Comparison of ENCODE assay signal across 8 cellular contexts in the genomic region with DNA sequence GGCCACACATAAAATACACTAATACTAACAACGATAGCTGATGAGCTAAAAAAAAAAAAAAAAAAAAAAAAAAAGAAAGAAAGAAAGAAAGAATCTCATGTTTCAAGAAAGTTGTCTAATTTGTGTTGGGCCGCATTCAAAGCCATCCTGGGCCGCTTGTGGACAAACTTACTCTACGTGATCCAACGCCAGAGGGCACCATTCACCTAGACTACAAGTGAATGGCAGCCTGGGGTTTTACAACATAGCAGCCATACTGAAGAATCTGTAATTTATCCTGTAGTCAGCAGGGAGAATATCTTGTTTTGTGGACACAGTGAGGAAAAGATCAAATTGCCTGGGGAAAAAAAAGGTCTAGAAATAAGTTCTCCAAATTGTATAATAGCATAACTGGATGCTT. TPM values are rescaled to one million over a fixed set of nuclear protein-coding genes. Genes with fewer than 3 reads are reported as not detected.
DNase-seq lines count a peak whose midpoint lies in the region; ATAC-seq, FAIRE-seq and TF ChIP-seq lines count a peak whose summit lies in the region.

No MANE protein-coding gene starts in this region.

- TF ChIP-seq RAD21 in GM12878 (IDR thresholded peaks at IDR 0.05; ENCODE audit: insufficient read depth, low read depth, low read length), result peak; percentile 39

- H3K9ac ChIP-seq in SK-N-MC (ENCODE audit: insufficient read length) (no peak overlapping the region), GM12878 (ENCODE audit: control insufficient read depth, insufficient read depth, low read length) (no peak overlapping the region)

- H3K27ac ChIP-seq in SK-N-MC, result 0 out of 2 replicates have a peak overlapping the region, but pooled peaks have one; percentile 1
- no peak overlapping the region for H3K27ac ChIP-seq in GM12878 (ENCODE audit: control insufficient read depth, insufficient read depth)

- H3K79me2 ChIP-seq in GM12878 (ENCODE audit: control insufficient read depth, insufficient read depth, low read length), result no peaks in the 10 kb centered on the region

- H3K4me3 ChIP-seq in SK-N-MC, result no peak overlapping the region
- no peak overlapping the region for H3K4me3 ChIP-seq in GM12878

- CTCF ChIA-PET in GM12878 (lab: Yijun Ruan, JAX), result interaction anchor here (1.1 to 4.6 kb wide), 11 partner anchors 11 to 94 kb away, joined by 3 to 94 read pairs (median 4); no protein-coding TSS in a partner anchor

- H3K4me1 ChIP-seq in GM12878 (ENCODE audit: control insufficient read depth, insufficient read depth, low read length), result no peaks in the 10 kb centered on the region

- DNase-seq in NK-92 treated with Interleukin-12 subunit alpha and Interleukin-12 subunit beta, amount 100 ng/mL, for 24 hours (lab: John Stamatoyannopoulos, UW), result peak; percentile 15
- DNase-seq in NK-92 (lab: John Stamatoyannopoulos, UW; ENCODE audit: unreplicated experiment), result no peak
- peak in 44 of 76 experiments; percentile 2 to 71 (median 18) for DNase-seq in HUDEP-2 (lab: John Stamatoyannopoulos, UW; ENCODE audit: unreplicated experiment in 76 of 76)
- DNase-seq in SK-N-MC (ENCODE audit: low read depth, low spot score), result peak; percentile 75
- no peak for DNase-seq in GM12878 (ENCODE audit: low read depth, low spot score)
- peak; percentile 82 for DNase-seq in islet precursor cell
- DNase-seq in stimulated activated CD4-positive, alpha-beta T cell treated with anti-CD3 and anti-CD28 coated beads, Interleukin-4, amount 100 ng/mL, for 4 hours, result peak; percentile 9 to 21

- TF ChIP-seq CTCF in GM12878 (IDR thresholded peaks at IDR 0.05 in 2 of 3, conservative IDR thresholded peaks at IDR 0.05 in 1 of 3; ENCODE audit: control insufficient read depth in 2 of 3, extremely low read depth in 1 of 3, insufficient read depth in 1 of 3, low read depth in 3 of 3, low read length in 3 of 3), result peak; percentile 37 to 54 (median 46); a peak in 5 of 6 replicates

- WGBS in GM12878 (ENCODE audit: insufficient coverage, insufficient replicate concordance, low lambda C conversion rate, missing lambda C conversion rate), result 37% methylated on average over 5 of the region's 5 CpGs

- BruUV-seq in GM12878 (replicated peaks; lab: Mats Ljungman, UMichigan), result no TSS peak

- H3K36me3 ChIP-seq in SK-N-MC (ENCODE audit: insufficient read depth, low read length) (peaks cover 26% of the 10 kb centered on the region), GM12878 (ENCODE audit: control insufficient read depth in 2 of 2, insufficient read depth in 2 of 2, low read length in 1 of 2) (no peaks in the 10 kb centered on the region)

- peak; percentile 89 for ATAC-seq in GM12878
- no peak for ATAC-seq in GM18909 (IDR thresholded peaks at IDR 0.05; ENCODE audit: poor library complexity, unreplicated experiment)

- no peaks in the 10 kb centered on the region for H4K20me1 ChIP-seq in GM12878 (ENCODE audit: control insufficient read depth, insufficient read depth)

- in situ Hi-C loops in GM12878 (cut with MboI), result no loop called here

- no peaks in the 10 kb centered on the region for H3K27me3 ChIP-seq in GM12878 (replicated peaks in 1 of 2; ENCODE audit: control insufficient read depth in 2 of 2, insufficient read depth in 2 of 2, low read length in 1 of 2)

- TF ChIP-seq POLR2A in GM12878 (IDR thresholded peaks at IDR 0.05; ENCODE audit: low read depth, low read length), result no peak

- no peak overlapping the region for H2AFZ ChIP-seq in GM12878 (ENCODE audit: control insufficient read depth, low read depth, low read length)

- SMC1A ChIA-PET in GM12878 (lab: Charles Lee; ENCODE audit: uncharacterized antibody, unreplicated experiment), result interaction anchor here (4.8 kb wide), 1 partner anchor 66 kb away, joined by 62 read pairs; no protein-coding TSS in a partner anchor

- FAIRE-seq in GM12878 (lab: Jason Lieb, UNC), result no peak

- POLR2A ChIA-PET in GM12878 (lab: Charles Lee), result interaction anchor here (1.9 kb wide), 1 partner anchor 68 kb away, joined by 4 read pairs; no protein-coding TSS in a partner anchor

- no peak for TF ChIP-seq EP300 in GM12878 (IDR thresholded peaks at IDR 0.05; ENCODE audit: borderline replicate concordance in 1 of 2, control insufficient read depth in 1 of 2, low read depth in 2 of 2, low read length in 2 of 2)

- intact Hi-C loops in GM12878 (cut with micrococcal nuclease; ENCODE audit: unreplicated experiment), result loop anchor here (1.0 kb wide), 1 partner anchor 68 kb away; no protein-coding TSS in a partner anchor

- RAD21 ChIA-PET in GM12878 (lab: Charles Lee; ENCODE audit: unreplicated experiment), result interaction anchor here (0.6 to 6.3 kb wide), 5 partner anchors 64 to 1235 kb away, joined by 3 to 54 read pairs (median 4); no protein-coding TSS in a partner anchor

- H3K9me3 ChIP-seq in SK-N-MC (ENCODE audit: low read depth, low read length), result no peaks in the 10 kb centered on the region; the same call in 1 of the 2 replicates
- no peaks in the 10 kb centered on the region; the same call in 1 of the 3 replicates for H3K9me3 ChIP-seq in GM12878 (replicated peaks; ENCODE audit: control insufficient read depth, insufficient read depth, low read length)

- no peak overlapping the region for H3K4me2 ChIP-seq in GM12878 (ENCODE audit: control insufficient read depth, insufficient read depth)

TF ChIP-seq in GM12878, 131 proteins besides CTCF, POLR2A, EP300 and RAD21:
- TF ChIP-seq, protein P1, sequence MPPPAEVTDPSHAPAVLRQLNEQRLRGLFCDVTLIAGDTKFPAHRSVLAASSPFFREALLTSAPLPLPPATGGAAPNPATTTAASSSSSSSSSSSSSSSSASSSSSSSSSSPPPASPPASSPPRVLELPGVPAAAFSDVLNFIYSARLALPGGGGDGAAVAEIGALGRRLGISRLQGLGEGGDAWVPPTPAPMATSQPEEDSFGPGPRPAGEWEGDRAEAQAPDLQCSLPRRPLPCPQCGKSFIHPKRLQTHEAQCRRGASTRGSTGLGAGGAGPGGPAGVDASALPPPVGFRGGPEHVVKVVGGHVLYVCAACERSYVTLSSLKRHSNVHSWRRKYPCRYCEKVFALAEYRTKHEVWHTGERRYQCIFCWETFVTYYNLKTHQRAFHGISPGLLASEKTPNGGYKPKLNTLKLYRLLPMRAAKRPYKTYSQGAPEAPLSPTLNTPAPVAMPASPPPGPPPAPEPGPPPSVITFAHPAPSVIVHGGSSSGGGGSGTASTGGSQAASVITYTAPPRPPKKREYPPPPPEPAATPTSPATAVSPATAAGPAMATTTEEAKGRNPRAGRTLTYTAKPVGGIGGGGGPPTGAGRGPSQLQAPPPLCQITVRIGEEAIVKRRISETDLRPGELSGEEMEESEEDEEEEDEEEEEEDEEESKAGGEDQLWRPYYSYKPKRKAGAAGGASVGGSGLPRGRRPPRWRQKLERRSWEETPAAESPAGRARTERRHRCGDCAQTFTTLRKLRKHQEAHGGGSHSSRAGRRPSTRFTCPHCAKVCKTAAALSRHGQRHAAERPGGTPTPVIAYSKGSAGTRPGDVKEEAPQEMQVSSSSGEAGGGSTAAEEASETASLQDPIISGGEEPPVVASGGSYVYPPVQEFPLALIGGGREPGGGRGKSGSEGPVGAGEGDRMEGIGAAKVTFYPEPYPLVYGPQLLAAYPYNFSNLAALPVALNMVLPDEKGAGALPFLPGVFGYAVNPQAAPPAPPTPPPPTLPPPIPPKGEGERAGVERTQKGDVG (CRISPR knock-in tag; IDR thresholded peaks at IDR 0.05), result no peak
- TF ChIP-seq CBX3 (IDR thresholded peaks at IDR 0.05; ENCODE audit: borderline replicate concordance, low read depth), result no peak
- TF ChIP-seq SMC3 (IDR thresholded peaks at IDR 0.05; ENCODE audit: borderline replicate concordance, low read length), result peak; percentile 30; the same call in 1 of the 2 replicates
- no peak for TF ChIP-seq KAT2A (conservative IDR thresholded peaks at IDR 0.05; ENCODE audit: control insufficient read depth, low read depth, low read length)
- no peak for TF ChIP-seq SMAD1 (IDR thresholded peaks at IDR 0.05; ENCODE audit: low read depth, partially characterized antibody)
- TF ChIP-seq PAX8 (IDR thresholded peaks at IDR 0.05), result no peak
- TF ChIP-seq, protein P2, sequence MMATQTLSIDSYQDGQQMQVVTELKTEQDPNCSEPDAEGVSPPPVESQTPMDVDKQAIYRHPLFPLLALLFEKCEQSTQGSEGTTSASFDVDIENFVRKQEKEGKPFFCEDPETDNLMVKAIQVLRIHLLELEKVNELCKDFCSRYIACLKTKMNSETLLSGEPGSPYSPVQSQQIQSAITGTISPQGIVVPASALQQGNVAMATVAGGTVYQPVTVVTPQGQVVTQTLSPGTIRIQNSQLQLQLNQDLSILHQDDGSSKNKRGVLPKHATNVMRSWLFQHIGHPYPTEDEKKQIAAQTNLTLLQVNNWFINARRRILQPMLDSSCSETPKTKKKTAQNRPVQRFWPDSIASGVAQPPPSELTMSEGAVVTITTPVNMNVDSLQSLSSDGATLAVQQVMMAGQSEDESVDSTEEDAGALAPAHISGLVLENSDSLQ (IDR thresholded peaks at IDR 0.05), result no peak
- TF ChIP-seq ATF7 (IDR thresholded peaks at IDR 0.05; ENCODE audit: low read depth), result no peak

RNA-seq across cellular contexts. Expression of a gene that starts 47.0 kb away (rescaled TPM):
- total RNA-seq in GM12878 (2013; cell fraction: nucleolus; rRNA removed), result 0.23 and 0.24 TPM in 2 replicates
- total RNA-seq in GM12878 (2014; rRNA removed) (0.05 and 0.06 TPM in 2 replicates), GM12878 (2014; rRNA removed; fragmentation: Illumina TruSeq; extraction: Trizol) (0.09 TPM in 2 replicates), GM12878 (2021) (0.08 and 0.15 TPM in 2 replicates)
- not detected for polyA plus RNA-seq in GM12878 (2011; ENCODE audit: low read depth)
- polyA plus RNA-seq in GM12878 (2011; rRNA removed) (0.33 and 0.34 TPM in 2 replicates), GM12878 (2014; fragmentation: Illumina TruSeq; extraction: Trizol) (0.10 and 0.17 TPM in 2 replicates), GM12878 (2014; fragmentation: Nextera tagmentation; extraction: Ambion mirVana) (not detected), GM12878 (2014; rRNA removed) (0.09 TPM in 1 of 2 replicates, not detected in the other), GM12878 (2016; fragmentation: Nextera tagmentation; extraction: Ambion mirVana) (under 1 TPM in 1 of 2 experiments, not detected in 1; 0.12 TPM)
- 0.18 and 0.24 TPM in 2 replicates for polyA plus RNA-seq in GM12878 (2011; cell fraction: cytosol; rRNA removed)
- 0.75 and 0.80 TPM in 2 replicates for polyA plus RNA-seq in GM12878 (2011; cell fraction: nucleus; rRNA removed)
- 0.06 TPM in 1 of 2 replicates, not detected in the other for polyA plus RNA-seq in GM12878 (2012)
- polyA minus RNA-seq in GM12878 (2011; rRNA and poly(A)+ RNA removed), result 0.29 and 0.41 TPM in 2 replicates
- not detected in 2 replicates for polyA minus RNA-seq in GM12878 (2011; cell fraction: cytosol; rRNA and poly(A)+ RNA removed)
- 0.12 and 0.29 TPM in 2 replicates for polyA minus RNA-seq in GM12878 (2011; cell fraction: nucleus; rRNA and poly(A)+ RNA removed)

Comparison
In these comparisons a context has a peak if more than half of its experiments do, and no peak if none do; other contexts are left out.
1. DNase-seq: peak in NK-92 treated with Interleukin-12 subunit alpha and Interleukin-12 subunit beta, amount 100 ng/mL, for 24 hours (single experiment), HUDEP-2 (44 of 76), SK-N-MC (single experiment), islet precursor cell (single experiment) and stimulated activated CD4-positive, alpha-beta T cell treated with anti-CD3 and anti-CD28 coated beads, Interleukin-4, amount 100 ng/mL, for 4 hours (2 of 2); none in NK-92 (single experiment) and GM12878 (single experiment).